ENCODE assay signal across 18 cellular contexts in the genomic region with DNA sequence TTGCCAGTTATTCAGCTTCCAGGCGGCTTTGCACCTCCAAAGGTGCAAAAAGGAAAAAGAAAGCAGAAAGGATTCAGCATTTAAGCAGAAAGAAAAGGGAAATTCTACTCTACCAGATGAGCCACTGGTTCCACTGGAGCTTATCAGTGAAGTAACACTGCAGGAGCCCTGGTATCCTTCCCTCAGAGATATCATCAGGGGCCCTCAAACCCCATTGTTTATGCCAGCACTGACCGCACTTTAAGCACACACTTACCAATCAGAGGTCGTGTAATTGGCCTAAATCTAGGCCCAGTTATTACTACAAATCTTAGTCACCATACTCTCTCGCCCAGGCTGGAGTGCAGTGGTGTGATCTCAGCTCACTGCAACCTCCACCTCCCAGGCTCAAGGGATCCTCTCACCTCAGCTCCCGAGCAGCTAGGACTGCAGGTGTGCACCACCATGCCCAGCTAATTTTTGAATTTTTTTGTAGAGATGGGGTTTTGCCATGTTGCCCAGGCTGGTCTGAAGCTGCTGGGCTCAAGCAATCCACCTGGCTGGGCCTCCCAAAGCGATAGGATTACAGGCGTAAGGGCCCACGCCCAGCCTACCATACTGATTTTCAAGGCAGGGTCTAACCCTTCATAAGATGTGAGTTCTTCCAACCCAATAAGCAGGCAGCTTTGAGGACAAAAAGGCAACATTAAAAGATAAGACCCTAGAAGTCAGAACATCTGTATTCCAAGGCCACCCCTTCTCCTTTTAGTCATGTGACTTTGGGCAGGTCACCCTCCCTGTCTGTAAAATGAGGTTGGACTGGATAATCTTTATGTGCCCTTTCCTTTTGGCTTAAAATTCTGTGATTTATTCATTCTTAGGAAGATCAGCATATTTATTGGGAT.
DNase-seq lines count a peak whose midpoint lies in the region; ATAC-seq and TF ChIP-seq lines count a peak whose summit lies in the region.
"Had no signal": no experiment of that assay in that cellular context is flagged by ENCODE, and none has a peak within 500 bp of the region (broad histone marks: within the 10 kb centered on the region; RNA-seq: fewer than 3 reads in every experiment).

No MANE protein-coding gene starts in this region.

- H3K23ac ChIP-seq in IMR-90 (ENCODE audit: low read depth, low read length): peak overlapping the region; percentile 55

- H3K27me3 ChIP-seq in IMR-90 (ENCODE audit: control insufficient read depth, insufficient read depth, low read length) (no peaks in the 10 kb centered on the region), ascending aorta (no peaks in the 10 kb centered on the region), muscle layer of colon (ENCODE audit: control insufficient read depth in 1 of 2, insufficient read depth in 2 of 2, low read length in 2 of 2) (no peaks in the 10 kb centered on the region), thoracic aorta (replicated peaks; ENCODE audit: insufficient read depth) (no peaks in the 10 kb centered on the region)
- H3K27me3 ChIP-seq: SJSA1 had no signal

- CTCF ChIA-PET in IMR-90 (lab: Yijun Ruan, JAX): interaction anchor here (1.5 to 2.1 kb wide), 2 partner anchors 14 to 15 kb away, joined by 3 to 7 read pairs; no protein-coding TSS in a partner anchor

- H3K36me3 ChIP-seq in IMR-90 (ENCODE audit: control insufficient read depth, insufficient read depth, low read length) (peaks cover 5% of the 10 kb centered on the region), ascending aorta (peaks cover 38 to 58% of the 10 kb centered on the region in 2 donors), muscle layer of colon (ENCODE audit: insufficient read depth, low read length) (peaks cover 42% of the 10 kb centered on the region), thoracic aorta (peaks cover 43% of the 10 kb centered on the region)

- in situ Hi-C loops in IMR-90 (cut with MboI; ENCODE audit: low sequenced_read_pairs): no loop called here

- H3K4me1 ChIP-seq in IMR-90 (ENCODE audit: control insufficient read depth, insufficient read depth, low read length) (peaks cover 44% of the 10 kb centered on the region), ascending aorta (peaks cover 8 to 49% of the 10 kb centered on the region in 2 donors), muscle layer of colon (ENCODE audit: insufficient read depth, low read length) (peaks cover 66% of the 10 kb centered on the region), thoracic aorta (ENCODE audit: control insufficient read depth in 1 of 2, low read depth in 2 of 2) (peaks cover 37 to 79% of the 10 kb centered on the region in 2 donors)

- H3K18ac ChIP-seq in IMR-90 (ENCODE audit: low read depth, low read length): peak overlapping the region; percentile 89

- H2BK120ac ChIP-seq in IMR-90 (ENCODE audit: low read depth, low read length): peak overlapping the region; percentile 90

- H2AK9ac ChIP-seq in IMR-90 (replicated peaks; ENCODE audit: low read depth, low read length, poor library complexity): no peak overlapping the region

- peak overlapping the region; percentile 23; the same call in 1 of the 2 replicates for H3K56ac ChIP-seq in IMR-90 (ENCODE audit: extremely low read depth, insufficient read depth, low read length)

- H3K4me2 ChIP-seq in IMR-90 (ENCODE audit: low read depth, low read length): 0 out of 2 replicates have a peak overlapping the region, but pooled peaks have one; percentile 7

- peak; percentile 4; the same call in 1 of the 2 replicates for ATAC-seq in IMR-90 (ENCODE audit: low read depth)
- ATAC-seq in thoracic aorta (ENCODE audit: insufficient number of reproducible peaks, low FRiP score, low read depth): no peak
- no peak for ATAC-seq in left colon
- no peak for ATAC-seq in HG02623 (IDR thresholded peaks at IDR 0.05; ENCODE audit: unreplicated experiment)
- ATAC-seq: activated CD4-positive, alpha-beta T cell treated with anti-CD3 and anti-CD28 coated beads for 36 hours; left lung had no signal

- no TSS peak for BruUV-seq in IMR-90 (replicated peaks; lab: Mats Ljungman, UMichigan)

- peaks cover 0 to 16% of the 10 kb centered on the region in 2 experiments; a peak in 1 of 4 replicates for H3K79me1 ChIP-seq in IMR-90 (ENCODE audit: low read depth in 1 of 2, low read length in 2 of 2)

- peak overlapping the region; percentile 67 for H3K4ac ChIP-seq in IMR-90 (ENCODE audit: low read depth, low read length)

- no peak for TF ChIP-seq RAD21 in IMR-90 (IDR thresholded peaks at IDR 0.05; ENCODE audit: low read length)

- POLR2A ChIA-PET in IMR-90 (lab: Charles Lee; ENCODE audit: unreplicated experiment): no interaction called here

- peak overlapping the region; percentile 35 for H2BK5ac ChIP-seq in IMR-90 (ENCODE audit: low read depth, low read length, poor library complexity, severe bottlenecking)

- no peak overlapping the region for H2AFZ ChIP-seq in IMR-90 (replicated peaks; ENCODE audit: low read length, poor library complexity)
- H2AFZ ChIP-seq: PC-9 had no signal

- H4K8ac ChIP-seq in IMR-90 (ENCODE audit: low read depth in 2 of 2, low read length in 2 of 2): peak overlapping the region; percentile 63 to 67; a peak in 3 of 4 replicates

- TF ChIP-seq POLR2A in IMR-90 (IDR thresholded peaks at IDR 0.05; ENCODE audit: low read depth, low read length): no peak

- peak overlapping the region; percentile 71; the same call in 2 of the 3 replicates for H2BK15ac ChIP-seq in IMR-90 (ENCODE audit: low read depth, low read length)

- dilution Hi-C loops in IMR-90 (cut with HindIII; ENCODE audit: low sequenced_read_pairs, unreplicated experiment): no loop called here

- peak overlapping the region; percentile 81 for H3K14ac ChIP-seq in IMR-90 (replicated peaks; ENCODE audit: low read depth, low read length)

- DNase-seq in IMR-90 (peak; percentile 74), ascending aorta (ENCODE audit: low spot score in 2 of 2) (no peak), thoracic aorta (ENCODE audit: low spot score) (no peak), left colon (no peak), NCI-H524 (lab: John Stamatoyannopoulos, UW) (no peak)
- no peak for DNase-seq in activated CD4-positive, alpha-beta T cell treated with anti-CD3 and anti-CD28 coated beads, Interleukin-2, amount 50 U/mL, for 48 hours
- DNase-seq: activated CD4-positive, alpha-beta T cell treated with anti-CD3 and anti-CD28 coated beads for 36 hours; GDM1; left lung; NCI-H1436; NCI-H2171; NCI-H82; PC-9; stimulated activated CD4-positive, alpha-beta T cell treated with anti-CD3 and anti-CD28 coated beads, Interleukin-2, amount 100 ng/mL, for 48 hours; substantia nigra had no signal

- peak overlapping the region; percentile 92 for H3K27ac ChIP-seq in IMR-90 (ENCODE audit: insufficient read depth, low read length)
- H3K27ac ChIP-seq in ascending aorta: peak overlapping the region; percentile 90 to 94
- H3K27ac ChIP-seq in muscle layer of colon (ENCODE audit: low read depth, low read length): peak overlapping the region; percentile 19
- peak overlapping the region; percentile 48 to 94 for H3K27ac ChIP-seq in thoracic aorta
- H3K27ac ChIP-seq: left lung had no signal

- WGBS in IMR-90 (ENCODE audit: extremely low coverage in 2 of 2, insufficient read length in 1 of 2), 2 experiments: 80% methylated on average over 1 of the region's 8 CpGs; no CpG with 5 or more reads in 1 of the 2 experiments

- H2AK5ac ChIP-seq in IMR-90 (ENCODE audit: low read depth, low read length): peak overlapping the region; percentile 78; the same call in 1 of the 2 replicates

- H4K20me1 ChIP-seq in IMR-90 (ENCODE audit: insufficient read depth, low read length): no peaks in the 10 kb centered on the region

- H3K4me3 ChIP-seq in IMR-90 (ENCODE audit: insufficient read depth, low read depth, low read length) (no peak overlapping the region), ascending aorta (no peak overlapping the region), muscle layer of colon (ENCODE audit: low read depth in 1 of 2, low read length in 2 of 2) (no peak overlapping the region), thoracic aorta (no peak overlapping the region)
- H3K4me3 ChIP-seq: left lung, PC-9, SJSA1 had no signal

- intact Hi-C loops in IMR-90 (cut with micrococcal nuclease) (loop anchor here (5.0 kb wide), 1 partner anchor 78 kb away; no protein-coding TSS in a partner anchor), ascending aorta (cut with DNase I) (loop anchor here (5.0 to 10.0 kb wide), 2 partner anchors 78 to 380 kb away; no protein-coding TSS in a partner anchor), left colon (cut with DNase I, micrococcal nuclease) (no loop called here)

- H3K9me3 ChIP-seq in IMR-90 (ENCODE audit: control insufficient read depth, insufficient read depth, low read length) (no peaks in the 10 kb centered on the region), ascending aorta (no peaks in the 10 kb centered on the region), muscle layer of colon (ENCODE audit: low read length) (no peaks in the 10 kb centered on the region), thoracic aorta (no peaks in the 10 kb centered on the region)
- H3K9me3 ChIP-seq: left lung, SJSA1 had no signal

- TF ChIP-seq CTCF in IMR-90 (conservative IDR thresholded peaks at IDR 0.05; ENCODE audit: low read depth, low read length): no peak
- TF ChIP-seq CTCF in ascending aorta (IDR thresholded peaks at IDR 0.05): no peak
- TF ChIP-seq CTCF in thoracic aorta (IDR thresholded peaks at IDR 0.05): no peak

- peak overlapping the region; percentile 89 for H4K5ac ChIP-seq in IMR-90 (ENCODE audit: low read depth, low read length)

- H3K9ac ChIP-seq in IMR-90 (ENCODE audit: low read depth, low read length) (peak overlapping the region; percentile 18; the same call in 1 of the 2 replicates), muscle layer of colon (ENCODE audit: low read length) (no peak overlapping the region)

- peaks cover 42% of the 10 kb centered on the region for H3K9me1 ChIP-seq in IMR-90 (ENCODE audit: insufficient read depth, low read length)

- H4K91ac ChIP-seq in IMR-90 (ENCODE audit: insufficient read depth, low read depth, low read length): peak overlapping the region; percentile 75

- H2BK20ac ChIP-seq in IMR-90 (ENCODE audit: low read depth, low read length): peak overlapping the region; percentile 87

TF ChIP-seq in IMR-90, 13 proteins besides CTCF, POLR2A, EP300 and RAD21:
- TF ChIP-seq MXI1 (IDR thresholded peaks at IDR 0.05; ENCODE audit: borderline replicate concordance, low read depth, low read length) (no peak), RFX5 (IDR thresholded peaks at IDR 0.05; ENCODE audit: low read depth, low read length) (no peak), CHD1 (IDR thresholded peaks at IDR 0.05; ENCODE audit: low read depth, low read length) (no peak), SMC3 (IDR thresholded peaks at IDR 0.05; ENCODE audit: low read depth, low read length) (no peak), BHLHE40 (IDR thresholded peaks at IDR 0.05; ENCODE audit: low read depth, low read length) (no peak)
- TF ChIP-seq, protein P1, sequence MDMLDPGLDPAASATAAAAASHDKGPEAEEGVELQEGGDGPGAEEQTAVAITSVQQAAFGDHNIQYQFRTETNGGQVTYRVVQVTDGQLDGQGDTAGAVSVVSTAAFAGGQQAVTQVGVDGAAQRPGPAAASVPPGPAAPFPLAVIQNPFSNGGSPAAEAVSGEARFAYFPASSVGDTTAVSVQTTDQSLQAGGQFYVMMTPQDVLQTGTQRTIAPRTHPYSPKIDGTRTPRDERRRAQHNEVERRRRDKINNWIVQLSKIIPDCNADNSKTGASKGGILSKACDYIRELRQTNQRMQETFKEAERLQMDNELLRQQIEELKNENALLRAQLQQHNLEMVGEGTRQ (IDR thresholded peaks at IDR 0.05; ENCODE audit: low read depth, low read length): no peak
TF ChIP-seq in IMR-90: peak in this region for 0.

Comparison
In these comparisons a context has a peak if more than half of its experiments do, and no peak if none do; other contexts are left out.
1. H3K27ac ChIP-seq: peak in every context shown above with its lines; median percentile 92 in IMR-90; 92 in ascending aorta; 71 in thoracic aorta; 19 in muscle layer of colon.
2. intact Hi-C loops: an anchor here in IMR-90 (5.0 kb wide) and ascending aorta (5.0 to 10.0 kb wide); none called in left colon.